ENCODE assay signal across 1 cellular context in the genomic region with DNA sequence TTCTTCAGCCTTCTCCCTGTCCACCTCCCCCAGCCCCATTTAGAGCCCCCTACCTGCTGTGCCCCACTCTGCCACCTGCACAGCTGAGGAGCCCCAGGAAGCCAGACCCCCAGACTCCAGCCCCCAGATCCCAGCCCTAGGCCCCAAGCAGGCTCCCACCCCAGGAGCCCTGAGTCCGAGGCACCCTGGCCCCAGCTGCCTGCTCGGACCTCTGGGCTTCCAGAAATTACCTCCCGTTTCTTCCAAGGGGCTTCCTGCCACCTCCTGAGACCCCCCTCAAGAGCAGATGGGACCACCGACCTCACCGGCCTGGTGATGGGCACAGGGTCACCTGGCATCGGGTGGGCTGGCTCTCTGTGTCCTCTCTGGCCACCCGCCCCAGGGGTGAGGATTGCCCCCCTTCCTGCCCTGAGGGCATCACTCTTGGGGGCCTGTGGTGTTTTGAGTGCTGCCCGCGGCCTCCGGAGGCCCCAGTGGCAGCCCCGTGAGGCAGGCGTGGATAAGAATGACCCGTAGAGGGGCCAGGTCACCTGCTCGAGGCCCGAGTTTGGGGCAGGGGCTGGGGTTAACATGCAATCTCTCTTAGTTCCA.
TF ChIP-seq lines count a peak whose summit lies in the region.

No MANE protein-coding gene starts in this region.

TF ChIP-seq in A549, 52 proteins besides CTCF, POLR2A, EP300 and RAD21:
- TF ChIP-seq KDM5A (IDR thresholded peaks at IDR 0.05) (no peak), MAZ (IDR thresholded peaks at IDR 0.05; ENCODE audit: borderline replicate concordance, low read depth, low read length) (no peak), JUN (IDR thresholded peaks at IDR 0.05) (no peak), ZNF302 (CRISPR knock-in tag; IDR thresholded peaks at IDR 0.05) (no peak), NPAS2 (CRISPR knock-in tag; IDR thresholded peaks at IDR 0.05; ENCODE audit: borderline replicate concordance) (no peak), CEBPB (IDR thresholded peaks at IDR 0.05) (no peak), BHLHE40 (IDR thresholded peaks at IDR 0.05; ENCODE audit: low read depth, low read length) (no peak), CHD4 (IDR thresholded peaks at IDR 0.05; ENCODE audit: borderline replicate concordance) (no peak), NFE2L2 (conservative IDR thresholded peaks at IDR 0.05; ENCODE audit: low read length) (no peak), RCOR1 (IDR thresholded peaks at IDR 0.05; ENCODE audit: low read depth, low read length) (no peak), FOXS1 (CRISPR knock-in tag; IDR thresholded peaks at IDR 0.05) (no peak)
- TF ChIP-seq, protein P1, sequence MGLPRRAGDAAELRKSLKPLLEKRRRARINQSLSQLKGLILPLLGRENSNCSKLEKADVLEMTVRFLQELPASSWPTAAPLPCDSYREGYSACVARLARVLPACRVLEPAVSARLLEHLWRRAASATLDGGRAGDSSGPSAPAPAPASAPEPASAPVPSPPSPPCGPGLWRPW (IDR thresholded peaks at IDR 0.05) = no peak
- TF ChIP-seq, protein P2, sequence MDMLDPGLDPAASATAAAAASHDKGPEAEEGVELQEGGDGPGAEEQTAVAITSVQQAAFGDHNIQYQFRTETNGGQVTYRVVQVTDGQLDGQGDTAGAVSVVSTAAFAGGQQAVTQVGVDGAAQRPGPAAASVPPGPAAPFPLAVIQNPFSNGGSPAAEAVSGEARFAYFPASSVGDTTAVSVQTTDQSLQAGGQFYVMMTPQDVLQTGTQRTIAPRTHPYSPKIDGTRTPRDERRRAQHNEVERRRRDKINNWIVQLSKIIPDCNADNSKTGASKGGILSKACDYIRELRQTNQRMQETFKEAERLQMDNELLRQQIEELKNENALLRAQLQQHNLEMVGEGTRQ (IDR thresholded peaks at IDR 0.05) = no peak
- TF ChIP-seq, protein P3, sequence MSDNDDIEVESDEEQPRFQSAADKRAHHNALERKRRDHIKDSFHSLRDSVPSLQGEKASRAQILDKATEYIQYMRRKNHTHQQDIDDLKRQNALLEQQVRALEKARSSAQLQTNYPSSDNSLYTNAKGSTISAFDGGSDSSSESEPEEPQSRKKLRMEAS (IDR thresholded peaks at IDR 0.05) = no peak
- TF ChIP-seq, protein P4, sequence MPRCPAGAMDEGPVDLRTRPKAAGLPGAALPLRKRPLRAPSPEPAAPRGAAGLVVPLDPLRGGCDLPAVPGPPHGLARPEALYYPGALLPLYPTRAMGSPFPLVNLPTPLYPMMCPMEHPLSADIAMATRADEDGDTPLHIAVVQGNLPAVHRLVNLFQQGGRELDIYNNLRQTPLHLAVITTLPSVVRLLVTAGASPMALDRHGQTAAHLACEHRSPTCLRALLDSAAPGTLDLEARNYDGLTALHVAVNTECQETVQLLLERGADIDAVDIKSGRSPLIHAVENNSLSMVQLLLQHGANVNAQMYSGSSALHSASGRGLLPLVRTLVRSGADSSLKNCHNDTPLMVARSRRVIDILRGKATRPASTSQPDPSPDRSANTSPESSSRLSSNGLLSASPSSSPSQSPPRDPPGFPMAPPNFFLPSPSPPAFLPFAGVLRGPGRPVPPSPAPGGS (IDR thresholded peaks at IDR 0.05) = no peak
TF ChIP-seq in A549: peak in this region for 0.
